In genomic region chr16:580946-581498, GRCh38 we compare ENCODE assay signal across 1 cellular context.
TF ChIP-seq lines count a peak whose summit lies in the region.

No MANE protein-coding gene starts in this region.

TF ChIP-seq in GM12878, 131 proteins besides CTCF, POLR2A, EP300 and RAD21:
- TF ChIP-seq PAX8 (IDR thresholded peaks at IDR 0.05) = no peak
- TF ChIP-seq CEBPZ (IDR thresholded peaks at IDR 0.05; ENCODE audit: low read depth, low read length) = no peak
- TF ChIP-seq TCF7 (IDR thresholded peaks at IDR 0.05; ENCODE audit: borderline replicate concordance) = no peak
- TF ChIP-seq MYC (IDR thresholded peaks at IDR 0.05; ENCODE audit: insufficient read depth, insufficient read length, insufficient replicate concordance, low read length, severe bottlenecking) = no peak
- no peak for TF ChIP-seq ZNF207 (IDR thresholded peaks at IDR 0.05; ENCODE audit: borderline replicate concordance)
- no peak for TF ChIP-seq JUNB (IDR thresholded peaks at IDR 0.05)
- TF ChIP-seq DPF2 (IDR thresholded peaks at IDR 0.05) = no peak
